ENCODE assay signal across 20 cellular contexts in genomic region chr10:99403674-99404073, GRCh38. TPM values are rescaled to one million over a fixed set of nuclear protein-coding genes. Genes with fewer than 3 reads are reported as not detected.
DNase-seq lines count a peak whose midpoint lies in the region; ATAC-seq and TF ChIP-seq lines count a peak whose summit lies in the region.
"Had no signal": no experiment of that assay in that cellular context is flagged by ENCODE, and none has a peak within 500 bp of the region (broad histone marks: within the 10 kb centered on the region; RNA-seq: fewer than 3 reads in every experiment).

No MANE protein-coding gene starts in this region.

- H3K9me3 ChIP-seq in BLaER1 treated with 17β-estradiol and CSF1 and Interleukin-3, amounts not matched to agents 10 nM and 100 nM (replicated peaks in 1 of 11) = no peaks in the 10 kb centered on the region
- no peaks in the 10 kb centered on the region for H3K9me3 ChIP-seq in lower lobe of right lung
- H3K9me3 ChIP-seq: esophagus muscularis mucosa, heart left ventricle, right lobe of liver, SK-N-SH, stomach had no signal

- ATAC-seq in HG02642 (IDR thresholded peaks at IDR 0.05; ENCODE audit: poor library complexity, unreplicated experiment) (peak; percentile 47), esophagus mucosa (peak; percentile 23), GM18498 (IDR thresholded peaks at IDR 0.05; ENCODE audit: unreplicated experiment) (no peak), lower lobe of right lung (no peak)
- ATAC-seq: activated naive CD4-positive, alpha-beta T cell treated with anti-CD3 and anti-CD28 coated beads, Interleukin-2, amount 50 U/mL, for 72 hours; right lobe of liver had no signal

- peaks cover 18 to 35% (median 28%) of the 10 kb centered on the region in 10 experiments for H3K4me1 ChIP-seq in BLaER1 treated with 17β-estradiol and CSF1 and Interleukin-3, amounts not matched to agents 10 nM and 100 nM
- H3K4me1 ChIP-seq in lower lobe of right lung = no peaks in the 10 kb centered on the region
- H3K4me1 ChIP-seq: esophagus muscularis mucosa, heart left ventricle, stomach had no signal

- intact Hi-C loops in posterior vena cava (cut with DNase I) = no loop called here
- intact Hi-C loops in lower lobe of right lung (cut with DNase I) = no loop called here

- H3K4me3 ChIP-seq in BLaER1 treated with 17β-estradiol and CSF1 and Interleukin-3, amounts not matched to agents 10 nM and 100 nM = no peak overlapping the region
- H3K4me3 ChIP-seq in lower lobe of right lung = no peak overlapping the region
- H3K4me3 ChIP-seq: dorsolateral prefrontal cortex, esophagus muscularis mucosa, heart left ventricle, right lobe of liver, stomach had no signal

- H3K27me3 ChIP-seq in BLaER1 treated with 17β-estradiol and CSF1 and Interleukin-3, amounts not matched to agents 10 nM and 100 nM = no peaks in the 10 kb centered on the region
- H3K27me3 ChIP-seq in lower lobe of right lung (ENCODE audit: low read depth) = no peaks in the 10 kb centered on the region
- H3K27me3 ChIP-seq: dorsolateral prefrontal cortex, esophagus muscularis mucosa, heart left ventricle, right lobe of liver, stomach had no signal

- peak overlapping the region; percentile 43 to 77 (median 61) for H3K4me2 ChIP-seq in BLaER1 treated with 17β-estradiol and CSF1 and Interleukin-3, amounts not matched to agents 10 nM and 100 nM
- H3K4me2 ChIP-seq: KMS-11, SK-N-SH had no signal

- peaks cover 79 to 96% (median 85%) of the 10 kb centered on the region in 11 experiments for H3K36me3 ChIP-seq in BLaER1 treated with 17β-estradiol and CSF1 and Interleukin-3, amounts not matched to agents 10 nM and 100 nM
- peaks cover 76% of the 10 kb centered on the region for H3K36me3 ChIP-seq in lower lobe of right lung

- no peak overlapping the region for H3K9ac ChIP-seq in BLaER1 treated with 17β-estradiol and CSF1 and Interleukin-3, amounts not matched to agents 10 nM and 100 nM
- H3K9ac ChIP-seq: KMS-11, SK-N-SH had no signal

- H3K27ac ChIP-seq in BLaER1 treated with 17β-estradiol and CSF1 and Interleukin-3, amounts not matched to agents 10 nM and 100 nM = no peak overlapping the region
- no peak overlapping the region for H3K27ac ChIP-seq in lower lobe of right lung
- H3K27ac ChIP-seq: dorsolateral prefrontal cortex, esophagus muscularis mucosa, heart left ventricle, KMS-11, right lobe of liver, stomach had no signal

- TF ChIP-seq CTCF in lower lobe of right lung (IDR thresholded peaks at IDR 0.05) = no peak

- H4K20me1 ChIP-seq in BLaER1 treated with 17β-estradiol and CSF1 and Interleukin-3, amounts not matched to agents 10 nM and 100 nM = peaks cover 0 to 43% (median 19%) of the 10 kb centered on the region in 11 experiments; a peak in 13 of 22 replicates

- DNase-seq in NCI-H226 (peak; percentile 41), posterior vena cava (ENCODE audit: low spot score) (no peak), glomerular visceral epithelial cell (ENCODE audit: extremely low spot score) (no peak), lower lobe of right lung (no peak)
- DNase-seq: activated CD4-positive, alpha-beta T cell treated with anti-CD3 and anti-CD28 coated beads, Interleukin-2, amount 50 U/mL, for 48 hours; activated T-cell treated with anti-CD3 and anti-CD28 coated beads, Interleukin-2, amount 50 U/mL, for 1 hour; CD4-positive, alpha-beta memory T cell; H9; heart left ventricle; right lobe of liver; SK-N-SH; stomach had no signal

RNA-seq across cellular contexts. Expression of gene GOT1, which starts 26.8 kb away (rescaled TPM):
- total RNA-seq in esophagus mucosa (57.0 TPM), posterior vena cava (10 to 100 TPM; 13.2 to 13.4 TPM), lower lobe of right lung (16.9 TPM)

Comparison
In these comparisons a context has a peak if more than half of its experiments do, and no peak if none do; other contexts are left out.
1. ATAC-seq: peak in HG02642 (single experiment) and esophagus mucosa (single experiment); none in GM18498 (single experiment) and lower lobe of right lung (0 of 2).